Comparison of ENCODE assay signal across 13 cellular contexts in genomic region chr15:49135893-49136292, GRCh38. TPM values are rescaled to one million over a fixed set of nuclear protein-coding genes. Genes with fewer than 3 reads are reported as not detected.
DNase-seq lines count a peak whose midpoint lies in the region; ATAC-seq and TF ChIP-seq lines count a peak whose summit lies in the region.
"Had no signal": no experiment of that assay in that cellular context is flagged by ENCODE, and none has a peak within 500 bp of the region (broad histone marks: within the 10 kb centered on the region; RNA-seq: fewer than 3 reads in every experiment).

No MANE protein-coding gene starts in this region.

- in situ Hi-C loops in ACHN (cut with HindIII; ENCODE audit: low pct_ligation_motif_present, low pct_unique_long_range_greater_than_20kb, low sequenced_read_pairs): no loop called here

- no peaks in the 10 kb centered on the region for H3K9me3 Mint-ChIP-seq in HFFc6
- no peaks in the 10 kb centered on the region for H3K9me3 Mint-ChIP-seq in activated T-helper 2 cell treated with anti-CD3 and anti-CD28 coated beads, Interferon-gamma antibody, Interleukin-2, Interleukin-4, amounts not matched to agents 10 μg/mL and 5 μg/mL and 100 μg/mL, durations not matched to agents 14 hours and 24 hours and 36 hours
- H3K9me3 Mint-ChIP-seq: activated naive CD8-positive, alpha-beta T cell treated with anti-CD3 and anti-CD28 coated beads, Interleukin-2, amount 10 ng/mL, durations not matched to agents 7 days and 5 days had no signal

- DNase-seq in ACHN: peak; percentile 78
- DNase-seq in HFFc6: peak; percentile 81
- no peak for DNase-seq in activated T-helper 2 cell treated with anti-CD3 and anti-CD28 coated beads, Interferon-gamma antibody, Interleukin-2, Interleukin-4, amounts not matched to agents 10 μg/mL and 5 μg/mL and 100 μg/mL, durations not matched to agents 14 hours and 24 hours and 36 hours (ENCODE audit: low spot score)
- DNase-seq in hepatic stellate cell (ENCODE audit: low spot score): peak; percentile 34
- DNase-seq in stimulated activated CD4-positive, alpha-beta T cell treated with anti-CD3 and anti-CD28 coated beads, Interleukin-4, amount 100 ng/mL, for 1 hour: no peak
- DNase-seq in stimulated activated naive CD4-positive, alpha-beta T cell treated with Interleukin-2 at 50 U/mL for 16 hours (lab: John Stamatoyannopoulos, UW): no peak
- DNase-seq: activated CD4-positive, alpha-beta T cell treated with anti-CD3 and anti-CD28 coated beads for 48 hours; activated naive CD8-positive, alpha-beta T cell treated with anti-CD3 and anti-CD28 coated beads, Interleukin-2, amount 10 ng/mL, durations not matched to agents 7 days and 5 days; MG63; NCI-H526; stimulated activated CD4-positive, alpha-beta T cell treated with anti-CD3 and anti-CD28 coated beads, Interleukin-15, amount 100 ng/mL, for 24 hours had no signal

- H3K36me3 Mint-ChIP-seq in HFFc6 (ENCODE audit: low read depth): peaks cover 42% of the 10 kb centered on the region
- peaks cover 80% of the 10 kb centered on the region for H3K36me3 Mint-ChIP-seq in activated T-helper 2 cell treated with anti-CD3 and anti-CD28 coated beads, Interferon-gamma antibody, Interleukin-2, Interleukin-4, amounts not matched to agents 10 μg/mL and 5 μg/mL and 100 μg/mL, durations not matched to agents 14 hours and 24 hours and 36 hours (ENCODE audit: low read depth)

- intact Hi-C loops in activated T-helper 2 cell treated with anti-CD3 and anti-CD28 coated beads, Interferon-gamma antibody, Interleukin-2, Interleukin-4, amounts not matched to agents 10 μg/mL and 5 μg/mL and 100 μg/mL, durations not matched to agents 14 hours and 24 hours and 36 hours (cut with micrococcal nuclease): no loop called here

- H3K4me3 Mint-ChIP-seq in HFFc6: peak overlapping the region; percentile 61; the same call in 1 of the 2 replicates
- no peak overlapping the region for H3K4me3 Mint-ChIP-seq in activated T-helper 2 cell treated with anti-CD3 and anti-CD28 coated beads, Interferon-gamma antibody, Interleukin-2, Interleukin-4, amounts not matched to agents 10 μg/mL and 5 μg/mL and 100 μg/mL, durations not matched to agents 14 hours and 24 hours and 36 hours (ENCODE audit: low read depth)

- TF ChIP-seq CTCF in HFFc6 (IDR thresholded peaks at IDR 0.05): no peak

- ATAC-seq in GM21367 (IDR thresholded peaks at IDR 0.05; ENCODE audit: unreplicated experiment) (no peak), HG02885 (IDR thresholded peaks at IDR 0.05; ENCODE audit: poor library complexity, unreplicated experiment) (no peak)

- peak overlapping the region; percentile 89 for H3K27ac Mint-ChIP-seq in HFFc6
- peak overlapping the region; percentile 42 for H3K27ac Mint-ChIP-seq in activated T-helper 2 cell treated with anti-CD3 and anti-CD28 coated beads, Interferon-gamma antibody, Interleukin-2, Interleukin-4, amounts not matched to agents 10 μg/mL and 5 μg/mL and 100 μg/mL, durations not matched to agents 14 hours and 24 hours and 36 hours
- H3K27ac Mint-ChIP-seq: activated naive CD8-positive, alpha-beta T cell treated with anti-CD3 and anti-CD28 coated beads, Interleukin-2, amount 10 ng/mL, durations not matched to agents 7 days and 5 days had no signal

- H3K27me3 Mint-ChIP-seq in HFFc6 (ENCODE audit: insufficient read depth): no peaks in the 10 kb centered on the region
- no peaks in the 10 kb centered on the region for H3K27me3 Mint-ChIP-seq in activated T-helper 2 cell treated with anti-CD3 and anti-CD28 coated beads, Interferon-gamma antibody, Interleukin-2, Interleukin-4, amounts not matched to agents 10 μg/mL and 5 μg/mL and 100 μg/mL, durations not matched to agents 14 hours and 24 hours and 36 hours (ENCODE audit: low read depth)
- H3K27me3 Mint-ChIP-seq: activated naive CD8-positive, alpha-beta T cell treated with anti-CD3 and anti-CD28 coated beads, Interleukin-2, amount 10 ng/mL, durations not matched to agents 7 days and 5 days had no signal

- H3K4me1 Mint-ChIP-seq in HFFc6 (ENCODE audit: low read depth): peaks cover 62% of the 10 kb centered on the region
- peaks cover 30% of the 10 kb centered on the region for H3K4me1 Mint-ChIP-seq in activated T-helper 2 cell treated with anti-CD3 and anti-CD28 coated beads, Interferon-gamma antibody, Interleukin-2, Interleukin-4, amounts not matched to agents 10 μg/mL and 5 μg/mL and 100 μg/mL, durations not matched to agents 14 hours and 24 hours and 36 hours (ENCODE audit: low read depth)

RNA-seq across cellular contexts. Expression of gene COPS2, which starts 19.5 kb away (rescaled TPM):
- total RNA-seq in HFFc6 (2021; fragmentation: NEBNext Ultra II Directional; extraction: Animal tissue kit (Norgen Biotek cat#: 25700)): 100 to 1,000 TPM; 116 to 126 (median 122) TPM
- total RNA-seq in activated T-helper 2 cell treated with anti-CD3 and anti-CD28 coated beads, Interferon-gamma antibody, Interleukin-2, Interleukin-4, amounts not matched to agents 10 μg/mL and 5 μg/mL and 100 μg/mL, durations not matched to agents 14 hours and 24 hours and 36 hours: 85.1 and 94.7 TPM in 2 replicates

RNA-seq across cellular contexts. Expression of gene GALK2, which starts 34.2 kb away (rescaled TPM):
- total RNA-seq in HFFc6 (2021; fragmentation: NEBNext Ultra II Directional; extraction: Animal tissue kit (Norgen Biotek cat#: 25700)): 10 to 100 TPM; 17.5 to 24.7 (median 21.6) TPM
- total RNA-seq in activated T-helper 2 cell treated with anti-CD3 and anti-CD28 coated beads, Interferon-gamma antibody, Interleukin-2, Interleukin-4, amounts not matched to agents 10 μg/mL and 5 μg/mL and 100 μg/mL, durations not matched to agents 14 hours and 24 hours and 36 hours: 29.8 and 33.3 TPM in 2 replicates

Comparison
In these comparisons a context has a peak if more than half of its experiments do, and no peak if none do; other contexts are left out.
1. DNase-seq: peak in ACHN (single experiment), HFFc6 (single experiment) and hepatic stellate cell (single experiment); none in activated T-helper 2 cell treated with anti-CD3 and anti-CD28 coated beads, Interferon-gamma antibody, Interleukin-2, Interleukin-4, amounts not matched to agents 10 μg/mL and 5 μg/mL and 100 μg/mL, durations not matched to agents 14 hours and 24 hours and 36 hours (single experiment), stimulated activated CD4-positive, alpha-beta T cell treated with anti-CD3 and anti-CD28 coated beads, Interleukin-4, amount 100 ng/mL, for 1 hour (single experiment) and stimulated activated naive CD4-positive, alpha-beta T cell treated with Interleukin-2 at 50 U/mL for 16 hours (single experiment).